1 cellular context compared by ENCODE assay signal in genomic region chr1:156117414-156118174, GRCh38.
TF ChIP-seq lines count a peak whose summit lies in the region.

No MANE protein-coding gene starts in this region.

TF ChIP-seq in HepG2, 621 proteins besides CTCF, POLR2A, EP300 and RAD21:
- peak; percentile 4; the same call in 1 of the 2 replicates for TF ChIP-seq GABPB1 (CRISPR knock-in tag; IDR thresholded peaks at IDR 0.05)
- no peak for TF ChIP-seq GFI1 (CRISPR knock-in tag; IDR thresholded peaks at IDR 0.05; ENCODE audit: borderline replicate concordance)
- TF ChIP-seq ZNF883 (CRISPR knock-in tag; IDR thresholded peaks at IDR 0.05; ENCODE audit: not compliant biosample characterization): no peak
- 0 out of 2 replicates have a peak, but pooled peaks have one; percentile 4 for TF ChIP-seq ZNF224 (CRISPR knock-in tag; IDR thresholded peaks at IDR 0.05)
- peak; percentile 73 for TF ChIP-seq ZMYM3 (CRISPR knock-in tag; IDR thresholded peaks at IDR 0.05)
- TF ChIP-seq ZNF770 (CRISPR knock-in tag; IDR thresholded peaks at IDR 0.05): peak; percentile 97
- 0 out of 2 replicates have a peak, but pooled peaks have one; percentile 23 for TF ChIP-seq PITX1 (CRISPR knock-in tag; IDR thresholded peaks at IDR 0.05)
- TF ChIP-seq SSRP1 (CRISPR knock-in tag; IDR thresholded peaks at IDR 0.05): no peak
- TF ChIP-seq PHF21A (CRISPR knock-in tag; IDR thresholded peaks at IDR 0.05): peak; percentile 8; the same call in 1 of the 2 replicates
- TF ChIP-seq ZNF572 (CRISPR knock-in tag; IDR thresholded peaks at IDR 0.05): 0 out of 2 replicates have a peak, but pooled peaks have one; percentile 10
- peak; percentile 19; the same call in 1 of the 2 replicates for TF ChIP-seq ZNF280D (CRISPR knock-in tag; IDR thresholded peaks at IDR 0.05)
